ENCODE assay signal across 23 cellular contexts in genomic region chr10:21473541-21473940, GRCh38. TPM values are rescaled to one million over a fixed set of nuclear protein-coding genes. Genes with fewer than 3 reads are reported as not detected.
"Had no signal": no experiment of that assay in that cellular context is flagged by ENCODE, and none has a peak within 500 bp of the region (broad histone marks: within the 10 kb centered on the region; RNA-seq: fewer than 3 reads in every experiment).

No MANE protein-coding gene starts in this region.

- H3K4me3 ChIP-seq: adrenal gland, ascending aorta, mucosa of descending colon, ovary, skin epidermis, transverse colon, vagina had no signal

- H3K4me1 ChIP-seq: adrenal gland, ascending aorta, foreskin keratinocyte, transverse colon, vagina had no signal

- H3K27ac ChIP-seq: adrenal gland, ascending aorta, brain microvascular endothelial cell, foreskin keratinocyte, ovary, skin epidermis, transverse colon, vagina, WERI-Rb-1 had no signal

- H3K36me3 ChIP-seq: adrenal gland, ascending aorta, brain microvascular endothelial cell, ovary, transverse colon, vagina, WERI-Rb-1 had no signal

- H3K9me3 ChIP-seq: adrenal gland, ascending aorta, mucosa of descending colon, ovary, transverse colon, vagina had no signal

- DNase-seq: activated CD4-positive, alpha-beta T cell treated with anti-CD3 and anti-CD28 coated beads for 1 hour; activated CD8-positive, alpha-beta memory T cell treated with anti-CD3 and anti-CD28 coated beads for 24 hours; activated CD8-positive, alpha-beta memory T cell treated with anti-CD3 and anti-CD28 coated beads, Interleukin-2, amount 50 U/mL, for 4 hours; activated T-cell treated with anti-CD3 and anti-CD28 coated beads, Interleukin-2, amount 50 U/mL, for 24 hours; brain microvascular endothelial cell; central memory CD4-positive, alpha-beta T cell; effector memory CD4-positive, alpha-beta T cell; foreskin keratinocyte; hippocampal formation; mucosa of descending colon; ovary; right cardiac atrium; stimulated activated CD4-positive, alpha-beta T cell treated with anti-CD3 and anti-CD28 coated beads, Interleukin-15, amount 100 ng/mL, for 24 hours; stimulated activated naive B cell treated with anti-CD40 and anti-IgM and Interleukin-4, amounts not matched to agents 10 μg/mL and 1 μg/mL and 100 μg/mL, for 72 hours; T-cell; transverse colon; WERI-Rb-1 had no signal

- H3K27me3 ChIP-seq: adrenal gland, ascending aorta, brain microvascular endothelial cell, foreskin keratinocyte, ovary, transverse colon, vagina had no signal

- ATAC-seq: activated naive CD4-positive, alpha-beta T cell treated with anti-CD3 and anti-CD28 coated beads, Interleukin-2, amount 50 U/mL, for 72 hours; activated T-helper 17 cell treated with anti-CD3 and anti-CD28 coated beads, Interleukin-2, amount 50 U/mL, for 72 hours; foreskin keratinocyte; mucosa of descending colon; right cardiac atrium; stimulated activated naive B cell treated with anti-CD40 and anti-IgM and Interleukin-4, amounts not matched to agents 10 μg/mL and 1 μg/mL and 100 μg/mL, for 72 hours; T-cell had no signal

RNA-seq across cellular contexts. Expression of gene SKIDA1, which starts 51.9 kb away (rescaled TPM):
- total RNA-seq: ascending aorta had no signal
